ENCODE assay signal across 8 cellular contexts in the genomic region with DNA sequence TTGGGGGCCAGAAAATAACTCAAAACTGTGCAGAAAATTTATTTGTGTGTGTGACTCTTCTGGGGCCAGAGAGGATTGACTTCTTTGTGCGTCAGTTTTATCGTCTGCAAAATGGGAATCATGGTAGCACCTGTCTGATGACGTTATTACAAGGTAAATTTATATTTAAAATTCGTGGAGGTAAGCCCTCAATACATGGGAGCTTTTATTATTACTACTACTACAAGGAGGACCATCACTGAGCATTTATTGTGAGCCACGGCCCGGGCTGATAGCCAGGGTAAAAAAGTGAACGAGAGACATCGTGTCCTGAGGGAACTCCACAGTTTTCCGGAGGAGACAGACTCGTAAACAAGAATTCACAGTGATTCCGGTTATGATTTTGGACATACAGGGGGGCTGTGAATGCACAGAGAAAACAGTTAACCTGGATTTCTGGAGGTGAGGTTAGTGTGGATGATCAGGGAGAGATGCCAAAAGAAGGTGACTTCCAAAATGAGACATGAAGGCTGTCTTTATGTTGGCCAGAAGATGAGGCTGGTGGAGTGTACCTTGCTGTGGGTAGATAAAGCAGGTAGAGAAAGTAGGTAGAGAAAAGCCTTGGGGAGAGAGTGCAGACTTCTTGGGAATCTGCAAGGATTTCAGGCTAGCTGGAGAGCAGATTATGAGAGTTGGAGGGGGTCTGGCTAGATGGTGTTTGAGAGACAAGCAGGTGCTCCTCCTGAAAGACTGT. TPM values are rescaled to one million over a fixed set of nuclear protein-coding genes. Genes with fewer than 3 reads are reported as not detected.
DNase-seq lines count a peak whose midpoint lies in the region; ATAC-seq and TF ChIP-seq lines count a peak whose summit lies in the region.

No MANE protein-coding gene starts in this region.

- no peak for TF ChIP-seq POLR2A in stomach (IDR thresholded peaks at IDR 0.05)

- peak overlapping the region; percentile 96 for H2AFZ ChIP-seq in GM23338

- intact Hi-C loops in stomach (cut with DNase I; ENCODE audit: low total_unique reads), result no loop called here

- H3K4me3 Mint-ChIP-seq in GM23338, result no peak overlapping the region
- no peak overlapping the region for H3K4me3 Mint-ChIP-seq in activated T-helper 17 cell treated with anti-CD3 and anti-CD28 coated beads, Interleukin-2, amount 50 U/mL, for 72 hours

- H4K20me1 ChIP-seq in GM23338 (replicated peaks; ENCODE audit: insufficient read depth), result no peaks in the 10 kb centered on the region

- peaks cover 8% of the 10 kb centered on the region for H3K27me3 Mint-ChIP-seq in GM23338 (ENCODE audit: insufficient read depth, low read depth, poor library complexity)
- H3K27me3 Mint-ChIP-seq in activated T-helper 17 cell treated with anti-CD3 and anti-CD28 coated beads, Interleukin-2, amount 50 U/mL, for 72 hours, result no peaks in the 10 kb centered on the region

- H3K4me1 Mint-ChIP-seq in GM23338, result peaks cover 3% of the 10 kb centered on the region; the same call in 1 of the 3 replicates
- H3K4me1 Mint-ChIP-seq in activated T-helper 17 cell treated with anti-CD3 and anti-CD28 coated beads, Interleukin-2, amount 50 U/mL, for 72 hours, result no peaks in the 10 kb centered on the region

- H3K27ac Mint-ChIP-seq in GM23338, result no peak overlapping the region
- no peak overlapping the region for H3K27ac Mint-ChIP-seq in activated T-helper 17 cell treated with anti-CD3 and anti-CD28 coated beads, Interleukin-2, amount 50 U/mL, for 72 hours

- peak overlapping the region; percentile 88 for H3K4me2 ChIP-seq in GM23338

- no peak for DNase-seq in GM23338 (ENCODE audit: low spot score)
- no peak for DNase-seq in stomach
- no peak for DNase-seq in SKM-1 treated with dmso at 0.1 percent for 144 hours (lab: John Stamatoyannopoulos, UW; ENCODE audit: unreplicated experiment)

- peak overlapping the region; percentile 92 for H3K4me3 ChIP-seq in GM23338
- peak overlapping the region; percentile 87 for H3K4me3 ChIP-seq in iPS-15b (ENCODE audit: low read depth, low read length)
- peak overlapping the region; percentile 74 to 97 (median 83) for H3K4me3 ChIP-seq in stomach

- H3K27ac ChIP-seq in GM23338 (ENCODE audit: low read depth), result no peak overlapping the region
- peak overlapping the region in 4 of 5 donors; percentile 74 to 88 (median 82) for H3K27ac ChIP-seq in stomach

- H3K36me3 Mint-ChIP-seq in GM23338 (ENCODE audit: low read depth), result no peaks in the 10 kb centered on the region
- no peaks in the 10 kb centered on the region for H3K36me3 Mint-ChIP-seq in activated T-helper 17 cell treated with anti-CD3 and anti-CD28 coated beads, Interleukin-2, amount 50 U/mL, for 72 hours (ENCODE audit: low read depth)

- TF ChIP-seq EP300 in stomach (IDR thresholded peaks at IDR 0.05), result no peak

- no peaks in the 10 kb centered on the region for H3K9me3 Mint-ChIP-seq in GM23338
- no peaks in the 10 kb centered on the region for H3K9me3 Mint-ChIP-seq in activated T-helper 17 cell treated with anti-CD3 and anti-CD28 coated beads, Interleukin-2, amount 50 U/mL, for 72 hours

- no peak for ATAC-seq in GM23338
- ATAC-seq in activated T-helper 17 cell treated with anti-CD3 and anti-CD28 coated beads, Interleukin-2, amount 50 U/mL, for 72 hours (replicated peaks), result peak; percentile 9
- no peak for ATAC-seq in HG03159 (IDR thresholded peaks at IDR 0.05; ENCODE audit: unreplicated experiment)
- no peak for ATAC-seq in GM21360 (IDR thresholded peaks at IDR 0.05; ENCODE audit: unreplicated experiment)
- ATAC-seq in HG02678 (IDR thresholded peaks at IDR 0.05; ENCODE audit: unreplicated experiment), result no peak

- H3K36me3 ChIP-seq in GM23338 (ENCODE audit: insufficient read depth) (no peaks in the 10 kb centered on the region), iPS-15b (ENCODE audit: control insufficient read depth, insufficient read depth, low read length) (no peaks in the 10 kb centered on the region), stomach (no peaks in the 10 kb centered on the region)

- peak overlapping the region; percentile 47 for H3K9ac ChIP-seq in iPS-15b (ENCODE audit: low read depth, low read length)

- TF ChIP-seq CTCF in GM23338 (conservative IDR thresholded peaks at IDR 0.05; ENCODE audit: low read depth in 2 of 2) (no peak), stomach (IDR thresholded peaks at IDR 0.05) (no peak)

- peaks cover 5% of the 10 kb centered on the region; the same call in 1 of the 2 replicates for H3F3A ChIP-seq in GM23338 (replicated peaks; ENCODE audit: low read depth)

- H3K27me3 ChIP-seq in GM23338 (ENCODE audit: insufficient read depth) (0 out of 2 replicates have a peak, but pooled peaks cover 4% of the 10 kb centered on the region), iPS-15b (ENCODE audit: control insufficient read depth, insufficient read depth, low read length) (no peaks in the 10 kb centered on the region), stomach (no peaks in the 10 kb centered on the region)

- H3K9me2 ChIP-seq in GM23338 (ENCODE audit: insufficient read depth), result no peaks in the 10 kb centered on the region

- H3K4me1 ChIP-seq in GM23338 (ENCODE audit: insufficient read depth) (peaks cover 11% of the 10 kb centered on the region; the same call in 1 of the 2 replicates), iPS-15b (ENCODE audit: control insufficient read depth, insufficient read depth, low read length) (peaks cover 5% of the 10 kb centered on the region), stomach (peaks cover 10 to 49% (median 27%) of the 10 kb centered on the region in 4 donors)

- no peaks in the 10 kb centered on the region for H3K9me3 ChIP-seq in iPS-15b (ENCODE audit: control insufficient read depth, insufficient read depth, low read length)
- H3K9me3 ChIP-seq in stomach, result no peaks in the 10 kb centered on the region

- 7 to 18% (median 15%) methylated on average over 11 of the region's 11 CpGs for WGBS in stomach, 5 donors

- peaks cover 6% of the 10 kb centered on the region for H3K79me2 ChIP-seq in GM23338 (replicated peaks; ENCODE audit: insufficient read depth)

TF ChIP-seq in GM23338, 12 proteins besides CTCF, POLR2A, EP300 and RAD21 (continues in another document):
- TF ChIP-seq STAT1 (IDR thresholded peaks at IDR 0.05; ENCODE audit: unreplicated experiment), result no peak
- TF ChIP-seq, protein P1, sequence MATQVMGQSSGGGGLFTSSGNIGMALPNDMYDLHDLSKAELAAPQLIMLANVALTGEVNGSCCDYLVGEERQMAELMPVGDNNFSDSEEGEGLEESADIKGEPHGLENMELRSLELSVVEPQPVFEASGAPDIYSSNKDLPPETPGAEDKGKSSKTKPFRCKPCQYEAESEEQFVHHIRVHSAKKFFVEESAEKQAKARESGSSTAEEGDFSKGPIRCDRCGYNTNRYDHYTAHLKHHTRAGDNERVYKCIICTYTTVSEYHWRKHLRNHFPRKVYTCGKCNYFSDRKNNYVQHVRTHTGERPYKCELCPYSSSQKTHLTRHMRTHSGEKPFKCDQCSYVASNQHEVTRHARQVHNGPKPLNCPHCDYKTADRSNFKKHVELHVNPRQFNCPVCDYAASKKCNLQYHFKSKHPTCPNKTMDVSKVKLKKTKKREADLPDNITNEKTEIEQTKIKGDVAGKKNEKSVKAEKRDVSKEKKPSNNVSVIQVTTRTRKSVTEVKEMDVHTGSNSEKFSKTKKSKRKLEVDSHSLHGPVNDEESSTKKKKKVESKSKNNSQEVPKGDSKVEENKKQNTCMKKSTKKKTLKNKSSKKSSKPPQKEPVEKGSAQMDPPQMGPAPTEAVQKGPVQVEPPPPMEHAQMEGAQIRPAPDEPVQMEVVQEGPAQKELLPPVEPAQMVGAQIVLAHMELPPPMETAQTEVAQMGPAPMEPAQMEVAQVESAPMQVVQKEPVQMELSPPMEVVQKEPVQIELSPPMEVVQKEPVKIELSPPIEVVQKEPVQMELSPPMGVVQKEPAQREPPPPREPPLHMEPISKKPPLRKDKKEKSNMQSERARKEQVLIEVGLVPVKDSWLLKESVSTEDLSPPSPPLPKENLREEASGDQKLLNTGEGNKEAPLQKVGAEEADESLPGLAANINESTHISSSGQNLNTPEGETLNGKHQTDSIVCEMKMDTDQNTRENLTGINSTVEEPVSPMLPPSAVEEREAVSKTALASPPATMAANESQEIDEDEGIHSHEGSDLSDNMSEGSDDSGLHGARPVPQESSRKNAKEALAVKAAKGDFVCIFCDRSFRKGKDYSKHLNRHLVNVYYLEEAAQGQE (IDR thresholded peaks at IDR 0.05; ENCODE audit: unreplicated experiment), result no peak

RNA-seq across cellular contexts. Expression of gene SERINC3, which starts 10.5 kb away (rescaled TPM):
- 25.4 and 33.0 TPM in 2 replicates for total RNA-seq in GM23338 (2014; rRNA removed; shearing (Covaris generic))
- polyA plus RNA-seq in GM23338 (2016; fragmentation: Nextera tagmentation; extraction: Ambion mirVana) (18.1 and 18.6 TPM in 2 replicates), stomach (10 to 100 TPM; 17.4 to 25.0 (median 24.0) TPM)
- total RNA-seq in activated T-helper 17 cell treated with anti-CD3 and anti-CD28 coated beads, Interleukin-2, amount 50 U/mL, for 72 hours, result 10 to 100 TPM; 68.7 to 86.8 TPM
- total RNA-seq in stomach, result 100 to 1,000 TPM in 1 of 5 donors, 10 to 100 TPM in 3, 1 to 10 TPM in 1; 9.6 to 109 (median 84.6) TPM

RNA-seq across cellular contexts. Expression of gene PKIG, which starts 50.0 kb away (rescaled TPM):
- total RNA-seq in GM23338 (2014; rRNA removed; shearing (Covaris generic)), result 23.9 and 33.2 TPM in 2 replicates
- polyA plus RNA-seq in GM23338 (2016; fragmentation: Nextera tagmentation; extraction: Ambion mirVana) (29.7 and 34.9 TPM in 2 replicates), stomach (100 to 1,000 TPM in 1 of 3 donors, 10 to 100 TPM in 2; 52.0 to 124 (median 86.9) TPM)
- 10 to 100 TPM in 1 of 2 donors, 1 to 10 TPM in 1; 4.4 to 11.9 TPM for total RNA-seq in activated T-helper 17 cell treated with anti-CD3 and anti-CD28 coated beads, Interleukin-2, amount 50 U/mL, for 72 hours
- 100 to 1,000 TPM in 1 of 5 donors, 10 to 100 TPM in 4; 17.4 to 113 (median 41.7) TPM for total RNA-seq in stomach

RNA-seq across cellular contexts. Expression of gene TTPAL, which starts 56.7 kb away (rescaled TPM):
- total RNA-seq in GM23338 (2014; rRNA removed; shearing (Covaris generic)), result 10.2 TPM in 2 replicates
- 3.5 and 3.7 TPM in 2 replicates for polyA plus RNA-seq in GM23338 (2016; fragmentation: Nextera tagmentation; extraction: Ambion mirVana)
- 10 to 100 TPM; 15.5 to 23.0 TPM for total RNA-seq in activated T-helper 17 cell treated with anti-CD3 and anti-CD28 coated beads, Interleukin-2, amount 50 U/mL, for 72 hours
- total RNA-seq in stomach, result 10 to 100 TPM in 1 of 5 donors, 1 to 10 TPM in 4; 3.5 to 18.3 (median 5.8) TPM
- 1 to 10 TPM; 2.1 to 4.2 (median 2.7) TPM for polyA plus RNA-seq in stomach
